In genomic region chr7:50371551-50372021, GRCh38 we compare ENCODE assay signal across 21 cellular contexts.
A peak's percentile ranks its signal among the peaks of the same experiment; 100 is the strongest.
DNase-seq lines count a peak whose midpoint lies in the region; ATAC-seq and TF ChIP-seq lines count a peak whose summit lies in the region.
"Had no signal": no experiment of that assay in that cellular context is flagged by ENCODE, and none has a peak within 500 bp of the region (broad histone marks: within the 10 kb centered on the region; RNA-seq: fewer than 3 reads in every experiment).

No MANE protein-coding gene starts in this region.

- H3K4me3 Mint-ChIP-seq in CD4-positive, alpha-beta memory T cell = peak overlapping the region in 6 of 8 donors; percentile 18 to 81 (median 62)
- H3K4me3 Mint-ChIP-seq in IgD-negative memory B cell = peak overlapping the region in 1 of 4 donors; percentile 83
- peak overlapping the region; percentile 82 for H3K4me3 Mint-ChIP-seq in activated T-helper 17 cell treated with anti-CD3 and anti-CD28 coated beads, Interleukin-2, amount 50 U/mL, for 72 hours
- H3K4me3 Mint-ChIP-seq in naive thymus-derived CD4-positive, alpha-beta T cell = peak overlapping the region; percentile 48 to 82 (median 60)
- H3K4me3 Mint-ChIP-seq: brain, neural progenitor cell had no signal

- H3K4me1 Mint-ChIP-seq in CD4-positive, alpha-beta memory T cell = peaks cover 74 to 97% (median 91%) of the 10 kb centered on the region in 4 donors
- peaks cover 41 to 64% (median 47%) of the 10 kb centered on the region in 3 donors for H3K4me1 Mint-ChIP-seq in IgD-negative memory B cell
- H3K4me1 Mint-ChIP-seq in activated T-helper 17 cell treated with anti-CD3 and anti-CD28 coated beads, Interleukin-2, amount 50 U/mL, for 72 hours = peaks cover 69% of the 10 kb centered on the region
- peaks cover 64 to 99% (median 96%) of the 10 kb centered on the region in 7 donors for H3K4me1 Mint-ChIP-seq in naive thymus-derived CD4-positive, alpha-beta T cell
- H3K4me1 Mint-ChIP-seq: brain, neural progenitor cell had no signal

- TF ChIP-seq POLR2A in body of pancreas (IDR thresholded peaks at IDR 0.05) = no peak

- TF ChIP-seq CTCF in brain microvascular endothelial cell (IDR thresholded peaks at IDR 0.05; ENCODE audit: low read depth, low read length, missing control alignments) (no peak), body of pancreas (IDR thresholded peaks at IDR 0.05) (no peak), RWPE1 (conservative IDR thresholded peaks at IDR 0.05; ENCODE audit: low read depth) (no peak)

- intact Hi-C loops in CD4-positive, alpha-beta memory T cell (cut with micrococcal nuclease) = no loop called here
- intact Hi-C loops in naive thymus-derived CD4-positive, alpha-beta T cell (cut with micrococcal nuclease) = loop anchor here in 1 of 2 donors (2.0 to 5.0 kb wide), 2 partner anchors 13 to 306 kb away; no protein-coding TSS in a partner anchor
- intact Hi-C loops in body of pancreas (cut with DNase I) = no loop called here

- in situ Hi-C loops in brain microvascular endothelial cell (cut with HindIII; ENCODE audit: low pct_ligation_motif_present, low sequenced_read_pairs) = no loop called here

- H3K36me3 ChIP-seq in CD4-positive, alpha-beta memory T cell (ENCODE audit: insufficient read depth, low read length) = peaks cover 48% of the 10 kb centered on the region
- H3K36me3 ChIP-seq in naive thymus-derived CD4-positive, alpha-beta T cell (ENCODE audit: control insufficient read depth in 2 of 3, insufficient read depth in 3 of 3, low read length in 3 of 3) = peaks cover 33 to 63% (median 37%) of the 10 kb centered on the region in 3 experiments
- H3K36me3 ChIP-seq in brain microvascular endothelial cell (replicated peaks) (no peaks in the 10 kb centered on the region), body of pancreas (replicated peaks in 1 of 2; ENCODE audit: insufficient read depth in 1 of 2, low read depth in 2 of 2) (no peaks in the 10 kb centered on the region)
- H3K36me3 ChIP-seq: BE2C, neural progenitor cell, SJCRH30, thyroid gland had no signal

- H3K27me3 ChIP-seq in CD4-positive, alpha-beta memory T cell (ENCODE audit: insufficient read depth, low read length) = no peaks in the 10 kb centered on the region
- H3K27me3 ChIP-seq in naive thymus-derived CD4-positive, alpha-beta T cell (ENCODE audit: control insufficient read depth in 2 of 2, insufficient read depth in 2 of 2, low read length in 2 of 2) = no peaks in the 10 kb centered on the region
- no peaks in the 10 kb centered on the region for H3K27me3 ChIP-seq in brain microvascular endothelial cell (replicated peaks)
- no peaks in the 10 kb centered on the region for H3K27me3 ChIP-seq in body of pancreas
- H3K27me3 ChIP-seq: neural progenitor cell, thyroid gland had no signal

- 82 to 84% methylated on average over 5 of the region's 5 CpGs for WGBS in body of pancreas, 2 donors

- POLR2A ChIA-PET in CD4-positive, alpha-beta memory T cell (lab: Charles Lee; ENCODE audit: partially characterized antibody) = interaction anchor here (1.0 to 40.8 kb wide), 12 partner anchors 9 to 168 kb away, joined by 3 to 2673 read pairs (median 8); partner anchors contain the start of gene IKZF1
- POLR2A ChIA-PET in naive thymus-derived CD4-positive, alpha-beta T cell (lab: Charles Lee) = interaction anchor here (0.7 to 43.0 kb wide), 8 partner anchors 20 to 171 kb away, joined by 3 to 2368 read pairs (median 4); partner anchors contain the start of gene IKZF1
- POLR2A ChIA-PET in RWPE1 (lab: Yijun Ruan, JAX; ENCODE audit: low non-redundant PET) = no interaction called here

- peaks cover 69 to 95% of the 10 kb centered on the region in 2 donors for H3K36me3 Mint-ChIP-seq in CD4-positive, alpha-beta memory T cell
- H3K36me3 Mint-ChIP-seq in IgD-negative memory B cell = peaks cover 17% of the 10 kb centered on the region
- H3K36me3 Mint-ChIP-seq in activated T-helper 17 cell treated with anti-CD3 and anti-CD28 coated beads, Interleukin-2, amount 50 U/mL, for 72 hours (ENCODE audit: low read depth) = peaks cover 100% of the 10 kb centered on the region
- peaks cover 7 to 64% (median 43%) of the 10 kb centered on the region in 5 donors for H3K36me3 Mint-ChIP-seq in naive thymus-derived CD4-positive, alpha-beta T cell
- H3K36me3 Mint-ChIP-seq: brain, neural progenitor cell had no signal

- H3K9me3 ChIP-seq in CD4-positive, alpha-beta memory T cell (ENCODE audit: control insufficient read depth in 1 of 2, low read length in 2 of 2) = no peaks in the 10 kb centered on the region
- no peaks in the 10 kb centered on the region for H3K9me3 ChIP-seq in naive thymus-derived CD4-positive, alpha-beta T cell (ENCODE audit: control insufficient read depth in 2 of 3, low read length in 3 of 3)
- no peaks in the 10 kb centered on the region for H3K9me3 ChIP-seq in body of pancreas
- H3K9me3 ChIP-seq: BE2C, thyroid gland had no signal

- no peaks in the 10 kb centered on the region for H3K27me3 Mint-ChIP-seq in CD4-positive, alpha-beta memory T cell
- H3K27me3 Mint-ChIP-seq in IgD-negative memory B cell = no peaks in the 10 kb centered on the region
- H3K27me3 Mint-ChIP-seq in activated T-helper 17 cell treated with anti-CD3 and anti-CD28 coated beads, Interleukin-2, amount 50 U/mL, for 72 hours = no peaks in the 10 kb centered on the region
- H3K27me3 Mint-ChIP-seq in naive thymus-derived CD4-positive, alpha-beta T cell = no peaks in the 10 kb centered on the region

- peak; percentile 52 for ATAC-seq in activated T-helper 17 cell treated with anti-CD3 and anti-CD28 coated beads, Interleukin-2, amount 50 U/mL, for 72 hours (replicated peaks)
- no peak for ATAC-seq in naive thymus-derived CD4-positive, alpha-beta T cell
- no peak for ATAC-seq in body of pancreas
- ATAC-seq: HCT116 had no signal

- H3K4me1 ChIP-seq in CD4-positive, alpha-beta memory T cell (ENCODE audit: insufficient read depth, low read length) = peaks cover 97% of the 10 kb centered on the region
- peaks cover 76 to 87% of the 10 kb centered on the region in 2 donors for H3K4me1 ChIP-seq in naive thymus-derived CD4-positive, alpha-beta T cell (ENCODE audit: control insufficient read depth in 2 of 2, insufficient read depth in 2 of 2, low read length in 2 of 2)
- no peaks in the 10 kb centered on the region for H3K4me1 ChIP-seq in body of pancreas
- H3K4me1 ChIP-seq: BE2C, neural progenitor cell, SJCRH30, thyroid gland had no signal

- H3K4me3 ChIP-seq in CD4-positive, alpha-beta memory T cell (ENCODE audit: low read length in 2 of 2) = no peak overlapping the region
- no peak overlapping the region for H3K4me3 ChIP-seq in naive thymus-derived CD4-positive, alpha-beta T cell (ENCODE audit: low read length)
- H3K4me3 ChIP-seq in brain microvascular endothelial cell (ENCODE audit: low read depth, low read length) (no peak overlapping the region), body of pancreas (no peak overlapping the region)
- H3K4me3 ChIP-seq: coronary artery, neural progenitor cell, SJCRH30, smooth muscle cell, thyroid gland had no signal

- no peak for DNase-seq in CD4-positive, alpha-beta memory T cell
- DNase-seq in naive thymus-derived CD4-positive, alpha-beta T cell = no peak
- DNase-seq in brain microvascular endothelial cell (no peak), body of pancreas (no peak), RWPE1 (ENCODE audit: low spot score) (no peak), NCI-H2196 treated with DMSO at 0.1 percent for 48 hours (lab: John Stamatoyannopoulos, UW; ENCODE audit: unreplicated experiment) (no peak)
- DNase-seq: activated CD4-positive, alpha-beta T cell treated with anti-CD3 and anti-CD28 coated beads for 4 hours; activated gamma-delta T cell; BE2C; KBM-7; NCI-H69; SJCRH30; thyroid gland had no signal

- H3K9me3 Mint-ChIP-seq in CD4-positive, alpha-beta memory T cell = peaks cover 0 to 2% (median 0%) of the 10 kb centered on the region in 8 donors
- H3K9me3 Mint-ChIP-seq in IgD-negative memory B cell = peaks cover 2 to 12% (median 3%) of the 10 kb centered on the region in 3 donors
- no peaks in the 10 kb centered on the region for H3K9me3 Mint-ChIP-seq in activated T-helper 17 cell treated with anti-CD3 and anti-CD28 coated beads, Interleukin-2, amount 50 U/mL, for 72 hours
- H3K9me3 Mint-ChIP-seq in naive thymus-derived CD4-positive, alpha-beta T cell = no peaks in the 10 kb centered on the region
- H3K9me3 Mint-ChIP-seq: neural progenitor cell had no signal

- peak overlapping the region; percentile 57 for H3K27ac ChIP-seq in CD4-positive, alpha-beta memory T cell (ENCODE audit: low read depth, low read length)
- peak overlapping the region; percentile 94 for H3K27ac ChIP-seq in naive thymus-derived CD4-positive, alpha-beta T cell (ENCODE audit: low read depth, low read length)
- H3K27ac ChIP-seq in brain microvascular endothelial cell (no peak overlapping the region), body of pancreas (no peak overlapping the region), RWPE1 (no peak overlapping the region)
- H3K27ac ChIP-seq: coronary artery, epithelial cell of prostate, neural progenitor cell, SJCRH30, thyroid gland had no signal

- peak overlapping the region in 6 of 7 donors; percentile 51 to 93 (median 90) for H3K27ac Mint-ChIP-seq in CD4-positive, alpha-beta memory T cell
- peak overlapping the region; percentile 43 to 89 (median 83) for H3K27ac Mint-ChIP-seq in IgD-negative memory B cell
- peak overlapping the region; percentile 87 for H3K27ac Mint-ChIP-seq in activated T-helper 17 cell treated with anti-CD3 and anti-CD28 coated beads, Interleukin-2, amount 50 U/mL, for 72 hours
- peak overlapping the region in 7 of 9 donors; percentile 72 to 99 (median 90) for H3K27ac Mint-ChIP-seq in naive thymus-derived CD4-positive, alpha-beta T cell
- H3K27ac Mint-ChIP-seq: brain, neural progenitor cell had no signal

- CTCF ChIA-PET in CD4-positive, alpha-beta memory T cell (lab: Charles Lee; ENCODE audit: partially characterized antibody) = interaction anchor here (1.4 to 21.6 kb wide), 6 partner anchors 15 to 164 kb away, joined by 3 to 424 read pairs (median 104); partner anchors contain the start of gene IKZF1
- CTCF ChIA-PET in naive thymus-derived CD4-positive, alpha-beta T cell (lab: Charles Lee) = interaction anchor here (0.6 to 15.2 kb wide), 4 partner anchors 16 to 167 kb away, joined by 3 to 210 read pairs (median 94); partner anchors contain the start of gene IKZF1
- CTCF ChIA-PET in RWPE1 (lab: Yijun Ruan, JAX) = no interaction called here

Comparison
In these comparisons a context has a peak if more than half of its experiments do, and no peak if none do; other contexts are left out.
1. H3K27ac ChIP-seq: peak in CD4-positive, alpha-beta memory T cell (single experiment) and naive thymus-derived CD4-positive, alpha-beta T cell (single experiment); none in brain microvascular endothelial cell (single experiment), body of pancreas (0 of 4) and RWPE1 (single experiment).
2. Peak in every context shown above with its lines, with median percentiles within 50 percentile points of each other: H3K27ac Mint-ChIP-seq.